22 cellular contexts compared by ENCODE assay signal in the genomic region with DNA sequence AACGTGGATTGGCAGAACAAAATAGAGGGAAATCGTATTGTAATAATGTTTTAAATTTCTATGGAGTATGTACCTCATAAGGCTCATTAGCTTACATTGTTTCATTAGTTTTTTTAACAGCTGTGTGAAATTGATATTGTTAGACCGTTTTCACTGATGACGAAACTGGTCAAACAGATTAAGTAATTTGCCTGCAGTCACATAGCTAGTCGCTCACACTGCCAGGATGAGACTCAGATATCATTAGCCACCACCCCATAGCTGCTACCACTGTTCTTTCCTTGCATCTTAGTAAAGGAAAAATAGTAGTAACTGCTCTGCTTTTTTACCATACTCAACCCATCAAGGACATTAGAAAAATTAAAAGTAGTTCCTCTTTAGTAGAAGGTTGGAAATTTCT.
"Had no signal": no experiment of that assay in that cellular context is flagged by ENCODE, and none has a peak within 500 bp of the region (broad histone marks: within the 10 kb centered on the region; RNA-seq: fewer than 3 reads in every experiment).

No MANE protein-coding gene starts in this region.

- H3K79me2 ChIP-seq: hepatocyte had no signal

- H3K36me3 ChIP-seq: ovary, prostate gland had no signal

- H3K27me3 ChIP-seq: foreskin keratinocyte, hepatocyte, neutrophil, ovary, thyroid gland, upper lobe of right lung had no signal

- ATAC-seq: activated naive CD4-positive, alpha-beta T cell treated with anti-CD3 and anti-CD28 coated beads, Interleukin-2, amount 50 U/mL, for 72 hours; foreskin keratinocyte; left ventricle myocardium superior; natural killer cell treated with Interleukin-12 subunit alpha and Interleukin-12 subunit beta and Interleukin-15 and Interleukin-18, amount 100 ng/mL, for 72 hours; right cardiac atrium; upper lobe of right lung; WTC11 had no signal

- H3K4me3 ChIP-seq: coronary artery, hepatocyte, ovary, prostate gland, skin epidermis, thyroid gland, upper lobe of right lung had no signal

- H3K4me1 ChIP-seq: foreskin keratinocyte, prostate gland, thyroid gland, upper lobe of right lung had no signal

- DNase-seq: activated T-cell treated with anti-CD3 and anti-CD28 coated beads, Interleukin-2, amount 50 U/mL, for 1 hour; aorta; endodermal cell; foreskin keratinocyte; glutamatergic neuron; immature natural killer cell; left ventricle myocardium superior; ovary; right cardiac atrium; stimulated activated CD4-positive, alpha-beta T cell treated with anti-CD3 and anti-CD28 coated beads, Interleukin-1b, Interleukin-23, amount 100 ng/mL, for 48 hours; substantia nigra; T-helper 9 cell; thyroid gland; upper lobe of right lung had no signal

- H3K27ac ChIP-seq: coronary artery, foreskin keratinocyte, hepatocyte, neutrophil, ovary, prostate gland, skin epidermis, thyroid gland, upper lobe of right lung had no signal

- H2AFZ ChIP-seq: hepatocyte had no signal

- H3K4me2 ChIP-seq: hepatocyte had no signal

- H3K9me3 ChIP-seq: neutrophil, ovary, prostate gland, thyroid gland, upper lobe of right lung had no signal
